In genomic region chr14:24211311-24211710, GRCh38 we compare ENCODE assay signal across 13 cellular contexts. TPM values are rescaled to one million over a fixed set of nuclear protein-coding genes. Genes with fewer than 3 reads are reported as not detected.
DNase-seq lines count a peak whose midpoint lies in the region; ATAC-seq and TF ChIP-seq lines count a peak whose summit lies in the region.
"Had no signal": no experiment of that assay in that cellular context is flagged by ENCODE, and none has a peak within 500 bp of the region (broad histone marks: within the 10 kb centered on the region; RNA-seq: fewer than 3 reads in every experiment).

No MANE protein-coding gene starts in this region.

- CTCF ChIA-PET in T-cell (lab: Charles Lee): no interaction called here

- DNase-seq in activated T-cell treated with anti-CD3 and anti-CD28 coated beads, Interleukin-2, amount 50 U/mL, for 4 hours: no peak
- no peak for DNase-seq in activated T-cell treated with anti-CD3 and anti-CD28 coated beads, Interleukin-2, amount 50 U/mL, for 48 hours
- DNase-seq in T-cell (no peak), endothelial cell (ENCODE audit: low spot score) (no peak), left colon (no peak), DMS153 treated with DMSO at 0.1 percent for 48 hours (lab: John Stamatoyannopoulos, UW; ENCODE audit: unreplicated experiment) (no peak)
- peak; percentile 18 for DNase-seq in stimulated activated CD8-positive, alpha-beta memory T cell treated with anti-CD3 and anti-CD28 coated beads, Interleukin-4, amount 100 ng/mL, for 48 hours
- DNase-seq: activated T-cell treated with anti-CD3 and anti-CD28 coated beads, Interleukin-2, amount 50 U/mL, for 72 hours; NCI-H1048; NCI-H774; stimulated activated naive CD4-positive, alpha-beta T cell; SW 1271 had no signal

- POLR2A ChIA-PET in T-cell (lab: Charles Lee): interaction anchor here (0.7 to 3.6 kb wide), 4 partner anchors 16 to 28 kb away, joined by 3 to 17 read pairs (median 4); partner anchors contain the start of gene TM9SF1 (in 2 of the 2)

- H3K27me3 Mint-ChIP-seq in activated T-cell treated with anti-CD3 and anti-CD28 coated beads, Interleukin-2, amount 50 U/mL, for 4 hours (ENCODE audit: low read depth): no peaks in the 10 kb centered on the region
- H3K27me3 Mint-ChIP-seq in T-cell: no peaks in the 10 kb centered on the region
- H3K27me3 Mint-ChIP-seq in endothelial cell (ENCODE audit: unreplicated experiment): peaks cover 30% of the 10 kb centered on the region

- H3K4me3 Mint-ChIP-seq in activated T-cell treated with anti-CD3 and anti-CD28 coated beads, Interleukin-2, amount 50 U/mL, for 4 hours: peak overlapping the region; percentile 90
- H3K4me3 Mint-ChIP-seq in T-cell (peak overlapping the region; percentile 86 to 92 (median 89)), endothelial cell (ENCODE audit: unreplicated experiment) (no peak overlapping the region)

- peaks cover 63% of the 10 kb centered on the region for H3K4me1 Mint-ChIP-seq in activated T-cell treated with anti-CD3 and anti-CD28 coated beads, Interleukin-2, amount 50 U/mL, for 4 hours (ENCODE audit: low read depth)
- H3K4me1 Mint-ChIP-seq in T-cell (peaks cover 63 to 76% (median 67%) of the 10 kb centered on the region in 3 donors), endothelial cell (ENCODE audit: unreplicated experiment) (peaks cover 24% of the 10 kb centered on the region)

- peaks cover 39% of the 10 kb centered on the region for H3K36me3 Mint-ChIP-seq in activated T-cell treated with anti-CD3 and anti-CD28 coated beads, Interleukin-2, amount 50 U/mL, for 4 hours (ENCODE audit: insufficient read depth)
- peaks cover 45% of the 10 kb centered on the region for H3K36me3 Mint-ChIP-seq in T-cell
- H3K36me3 Mint-ChIP-seq in endothelial cell (ENCODE audit: low read depth, unreplicated experiment): peaks cover 37% of the 10 kb centered on the region

- TF ChIP-seq CTCF in endothelial cell (IDR thresholded peaks at IDR 0.05; ENCODE audit: unreplicated experiment): no peak

- H3K27ac Mint-ChIP-seq in T-cell (peak overlapping the region; percentile 94 to 95), endothelial cell (ENCODE audit: unreplicated experiment) (peak overlapping the region; percentile 28)

- intact Hi-C loops in left colon (cut with DNase I, micrococcal nuclease): no loop called here

- H3K9me3 Mint-ChIP-seq in activated T-cell treated with anti-CD3 and anti-CD28 coated beads, Interleukin-2, amount 50 U/mL, for 4 hours: no peaks in the 10 kb centered on the region
- H3K9me3 Mint-ChIP-seq in T-cell: no peaks in the 10 kb centered on the region
- H3K9me3 Mint-ChIP-seq in endothelial cell (ENCODE audit: unreplicated experiment): no peaks in the 10 kb centered on the region
- H3K9me3 Mint-ChIP-seq: activated T-cell treated with anti-CD3 and anti-CD28 coated beads, Interleukin-2, amount 50 U/mL, for 72 hours had no signal

- ATAC-seq in activated T-cell treated with anti-CD3 and anti-CD28 coated beads, Interleukin-2, amount 50 U/mL, for 4 hours: no peak
- ATAC-seq in T-cell (replicated peaks in 1 of 4) (no peak), left colon (no peak), GM21619 (IDR thresholded peaks at IDR 0.05; ENCODE audit: unreplicated experiment) (no peak)
- ATAC-seq: activated T-cell treated with anti-CD3 and anti-CD28 coated beads, Interleukin-2, amount 50 U/mL, for 72 hours had no signal

RNA-seq across cellular contexts. Expression of gene CHMP4A, which starts 2.0 kb away (rescaled TPM):
- 10 to 100 TPM; 71.7 to 85.5 (median 85.4) TPM for total RNA-seq in activated T-cell treated with anti-CD3 and anti-CD28 coated beads, Interleukin-2, amount 50 U/mL, for 4 hours
- total RNA-seq in T-cell (10 to 100 TPM; 81.9 to 99.6 (median 92.8) TPM), endothelial cell (ENCODE audit: unreplicated experiment) (34.3 TPM), left colon (10 to 100 TPM; 43.5 to 48.0 TPM)

RNA-seq across cellular contexts. Expression of gene MDP1, which starts 4.6 kb away (rescaled TPM):
- total RNA-seq in activated T-cell treated with anti-CD3 and anti-CD28 coated beads, Interleukin-2, amount 50 U/mL, for 4 hours: 10 to 100 TPM; 16.3 to 19.5 (median 18.4) TPM
- 10 to 100 TPM in 3 of 5 donors, 1 to 10 TPM in 2; 7.2 to 17.5 (median 12.1) TPM for total RNA-seq in T-cell
- total RNA-seq in endothelial cell (ENCODE audit: unreplicated experiment): 17.4 TPM
- 10 to 100 TPM; 11.8 to 13.8 TPM for total RNA-seq in left colon

RNA-seq across cellular contexts. Expression of gene TSSK4, which starts 5.8 kb away (rescaled TPM):
- under 1 TPM in 1 of 3 donors, not detected in 2; 0.33 TPM for total RNA-seq in activated T-cell treated with anti-CD3 and anti-CD28 coated beads, Interleukin-2, amount 50 U/mL, for 4 hours
- 1 to 10 TPM in 2 of 5 donors, under 1 TPM in 3; 0.35 to 1.4 (median 0.44) TPM for total RNA-seq in T-cell
- total RNA-seq in endothelial cell (ENCODE audit: unreplicated experiment): not detected
- total RNA-seq in left colon: under 1 TPM in 1 of 2 donors, not detected in 1; 0.47 TPM

RNA-seq across cellular contexts. Expression of gene TM9SF1, which starts 16.1 kb away (rescaled TPM):
- 10 to 100 TPM; 30.4 to 34.6 (median 33.7) TPM for total RNA-seq in activated T-cell treated with anti-CD3 and anti-CD28 coated beads, Interleukin-2, amount 50 U/mL, for 4 hours
- total RNA-seq in T-cell (10 to 100 TPM; 19.0 to 29.5 (median 21.8) TPM), endothelial cell (ENCODE audit: unreplicated experiment) (41.8 TPM), left colon (10 to 100 TPM; 49.2 to 52.7 TPM)

RNA-seq across cellular contexts. Expression of gene NEDD8, which starts 20.9 kb away (rescaled TPM):
- 100 to 1,000 TPM; 197 to 217 (median 205) TPM for total RNA-seq in activated T-cell treated with anti-CD3 and anti-CD28 coated beads, Interleukin-2, amount 50 U/mL, for 4 hours
- total RNA-seq in T-cell (100 to 1,000 TPM in 4 of 5 donors, 10 to 100 TPM in 1; 92.1 to 107 (median 101) TPM), endothelial cell (ENCODE audit: unreplicated experiment) (154 TPM), left colon (100 to 1,000 TPM; 110 to 135 TPM)
